ENCODE assay signal across 8 cellular contexts in genomic region chr6:96522469-96523009, GRCh38. TPM values are rescaled to one million over a fixed set of nuclear protein-coding genes. Genes with fewer than 3 reads are reported as not detected.
DNase-seq lines count a peak whose midpoint lies in the region; ATAC-seq, FAIRE-seq and TF ChIP-seq lines count a peak whose summit lies in the region.

No MANE protein-coding gene starts in this region.

- no peaks in the 10 kb centered on the region for H3K9me3 Mint-ChIP-seq in natural killer cell treated with Interleukin-12 subunit alpha and Interleukin-12 subunit beta and Interleukin-15 and Interleukin-18, amount 100 ng/mL, for 72 hours

- CTCF ChIA-PET in RWPE1 (lab: Yijun Ruan, JAX), result interaction anchor here (0.5 kb wide), 1 partner anchor 919 kb away, joined by 3 read pairs; no protein-coding TSS in a partner anchor
- CTCF ChIA-PET in endothelial cell of umbilical vein (lab: Charles Lee), result interaction anchor here (0.7 to 1.3 kb wide), 2 partner anchors 12 to 376 kb away, joined by 3 read pairs; partner anchors contain the start of gene NDUFAF4

- in situ Hi-C loops in ACHN (cut with HindIII; ENCODE audit: low pct_ligation_motif_present, low pct_unique_long_range_greater_than_20kb, low sequenced_read_pairs), result no loop called here

- peak overlapping the region; percentile 94 for H3K4me3 Mint-ChIP-seq in natural killer cell treated with Interleukin-12 subunit alpha and Interleukin-12 subunit beta and Interleukin-15 and Interleukin-18, amount 100 ng/mL, for 72 hours

- H3K4me1 ChIP-seq in endothelial cell of umbilical vein (ENCODE audit: control insufficient read depth, extremely low read depth, insufficient read depth, low read length), result peaks cover 16% of the 10 kb centered on the region

- ATAC-seq in HG02973 (IDR thresholded peaks at IDR 0.05; ENCODE audit: unreplicated experiment) (peak; percentile 20), HG03521 (IDR thresholded peaks at IDR 0.05; ENCODE audit: unreplicated experiment) (no peak)
- peak in 1 of 2 donors; percentile 42 for ATAC-seq in natural killer cell treated with Interleukin-12 subunit alpha and Interleukin-12 subunit beta and Interleukin-15 and Interleukin-18, amount 100 ng/mL, for 72 hours

- TF ChIP-seq POLR2A in endothelial cell of umbilical vein (IDR thresholded peaks at IDR 0.05; ENCODE audit: low read depth, low read length), result no peak

- peak overlapping the region; percentile 63 to 99 (median 98) for H3K4me3 ChIP-seq in endothelial cell of umbilical vein (replicated peaks in 1 of 3; ENCODE audit: insufficient read depth in 1 of 3, low read depth in 1 of 3, low read length in 3 of 3)

- no peaks in the 10 kb centered on the region for H4K20me1 ChIP-seq in endothelial cell of umbilical vein (replicated peaks; ENCODE audit: control insufficient read depth, extremely low read depth, insufficient read depth, low read length)

- no TSS peak for BruUV-seq in endothelial cell of umbilical vein (replicated peaks; lab: Mats Ljungman, UMichigan)

- H2AFZ ChIP-seq in endothelial cell of umbilical vein (ENCODE audit: low read depth, low read length), result peak overlapping the region; percentile 88

- no peaks in the 10 kb centered on the region for H3K27me3 ChIP-seq in endothelial cell of umbilical vein (ENCODE audit: control insufficient read depth in 2 of 2, insufficient read depth in 2 of 2, low read length in 2 of 2)

- H3K9me3 ChIP-seq in endothelial cell of umbilical vein (replicated peaks; ENCODE audit: control insufficient read depth, insufficient read depth, low read length), result no peaks in the 10 kb centered on the region

- H3K79me2 ChIP-seq in endothelial cell of umbilical vein (ENCODE audit: control insufficient read depth, insufficient read depth, low read length), result peaks cover 3% of the 10 kb centered on the region

- POLR2A ChIA-PET in RWPE1 (lab: Yijun Ruan, JAX; ENCODE audit: low non-redundant PET), result interaction anchor here (0.7 kb wide), 1 partner anchor 102 kb away, joined by 3 read pairs; no protein-coding TSS in a partner anchor
- POLR2A ChIA-PET in endothelial cell of umbilical vein (lab: Charles Lee), result no interaction called here

- DNase-seq in ACHN (peak; percentile 23), GM18507 (ENCODE audit: extremely low spot score, insufficient read length, low read depth) (no peak), RWPE1 (ENCODE audit: low spot score) (no peak), endothelial cell of umbilical vein (ENCODE audit: low read depth, low spot score) (peak; percentile 40), NCI-H524 treated with DMSO at 0.1 percent for 48 hours (lab: John Stamatoyannopoulos, UW) (no peak)
- DNase-seq in natural killer cell treated with Interleukin-12 subunit alpha and Interleukin-12 subunit beta and Interleukin-15 and Interleukin-18, amount 100 ng/mL, for 72 hours (ENCODE audit: low spot score), result no peak

- H3K4me2 ChIP-seq in endothelial cell of umbilical vein (ENCODE audit: insufficient read depth, low read length), result peak overlapping the region; percentile 83

- peak overlapping the region; percentile 96 for H3K9ac ChIP-seq in endothelial cell of umbilical vein (replicated peaks; ENCODE audit: extremely low read depth, insufficient read depth, low read length)

- no peaks in the 10 kb centered on the region for H3K9me1 ChIP-seq in endothelial cell of umbilical vein (replicated peaks; ENCODE audit: control insufficient read depth, extremely low read depth, insufficient read depth, low read length)

- peak overlapping the region; percentile 86 for H3K27ac ChIP-seq in RWPE1
- H3K27ac ChIP-seq in endothelial cell of umbilical vein (ENCODE audit: insufficient read depth, low read depth, low read length), result peak overlapping the region; percentile 92

- H3K27me3 Mint-ChIP-seq in natural killer cell treated with Interleukin-12 subunit alpha and Interleukin-12 subunit beta and Interleukin-15 and Interleukin-18, amount 100 ng/mL, for 72 hours, result no peaks in the 10 kb centered on the region

- intact Hi-C loops in endothelial cell of umbilical vein (cut with micrococcal nuclease), result loop anchor here (2.0 to 10.0 kb wide), 4 partner anchors 315 to 1090 kb away; partner anchors contain the start of genes GPR63 and MANEA

- peaks cover 6% of the 10 kb centered on the region for H3K36me3 Mint-ChIP-seq in natural killer cell treated with Interleukin-12 subunit alpha and Interleukin-12 subunit beta and Interleukin-15 and Interleukin-18, amount 100 ng/mL, for 72 hours

- FAIRE-seq in GM18507 (lab: Jason Lieb, UNC) (peak; percentile 24), endothelial cell of umbilical vein (lab: Jason Lieb, UNC) (no peak)

- H3K27ac Mint-ChIP-seq in natural killer cell treated with Interleukin-12 subunit alpha and Interleukin-12 subunit beta and Interleukin-15 and Interleukin-18, amount 100 ng/mL, for 72 hours, result peak overlapping the region; percentile 99

- dilution Hi-C loops in endothelial cell of umbilical vein (cut with MboI; ENCODE audit: extremely low pct_ligation_motif_present, low sequenced_read_pairs), result no loop called here

- peaks cover 0 to 3% of the 10 kb centered on the region in 2 experiments for H3K36me3 ChIP-seq in endothelial cell of umbilical vein (ENCODE audit: control insufficient read depth in 2 of 2, extremely low read depth in 1 of 2, insufficient read depth in 2 of 2, low read length in 2 of 2)

- TF ChIP-seq CTCF in RWPE1 (conservative IDR thresholded peaks at IDR 0.05; ENCODE audit: low read depth) (no peak), endothelial cell of umbilical vein (IDR thresholded peaks at IDR 0.05; ENCODE audit: extremely low read depth in 1 of 2, insufficient read depth in 1 of 2, low read depth in 1 of 2, low read length in 2 of 2) (no peak)

- H3K4me1 Mint-ChIP-seq in natural killer cell treated with Interleukin-12 subunit alpha and Interleukin-12 subunit beta and Interleukin-15 and Interleukin-18, amount 100 ng/mL, for 72 hours (ENCODE audit: low read depth in 2 of 2), result peaks cover 9 to 23% of the 10 kb centered on the region in 2 donors

TF ChIP-seq in endothelial cell of umbilical vein, 7 proteins besides CTCF, POLR2A, EP300 and RAD21:
- TF ChIP-seq FOS (IDR thresholded peaks at IDR 0.05; ENCODE audit: borderline replicate concordance, insufficient read depth, low read length), result no peak

RNA-seq across cellular contexts. Expression of gene UFL1, which starts 0.9 kb away (rescaled TPM):
- 18.3 and 19.6 TPM in 2 replicates for total RNA-seq in endothelial cell of umbilical vein
- polyA plus RNA-seq in endothelial cell of umbilical vein, result 2.1 and 3.4 TPM in 2 replicates
- polyA plus RNA-seq in endothelial cell of umbilical vein (2011; cell fraction: cytosol; rRNA removed), result 3.8 and 4.4 TPM in 2 replicates
- polyA plus RNA-seq in endothelial cell of umbilical vein (2011; cell fraction: nucleus; rRNA removed), result 14.9 and 19.4 TPM in 2 replicates
- 12.5 and 16.3 TPM in 2 replicates for polyA plus RNA-seq in endothelial cell of umbilical vein (2012)
- polyA minus RNA-seq in endothelial cell of umbilical vein, result 5.7 and 6.2 TPM in 2 replicates
- polyA minus RNA-seq in endothelial cell of umbilical vein (2011; cell fraction: cytosol; rRNA and poly(A)+ RNA removed), result 3.1 TPM
- polyA minus RNA-seq in endothelial cell of umbilical vein (2011; cell fraction: nucleus; rRNA and poly(A)+ RNA removed), result 9.4 and 10.1 TPM in 2 replicates
- total RNA-seq in natural killer cell treated with Interleukin-12 subunit alpha and Interleukin-12 subunit beta and Interleukin-15 and Interleukin-18, amount 100 ng/mL, for 72 hours, result 10 to 100 TPM; 16.0 to 19.1 TPM

RNA-seq across cellular contexts. Expression of gene FHL5, which starts 40.4 kb away (rescaled TPM):
- not detected in 2 replicates for total RNA-seq in endothelial cell of umbilical vein
- polyA plus RNA-seq in endothelial cell of umbilical vein, result not detected in 2 replicates
- polyA plus RNA-seq in endothelial cell of umbilical vein (2011; cell fraction: cytosol; rRNA removed), result not detected in 2 replicates
- not detected in 2 replicates for polyA plus RNA-seq in endothelial cell of umbilical vein (2011; cell fraction: nucleus; rRNA removed)
- not detected in 2 replicates for polyA plus RNA-seq in endothelial cell of umbilical vein (2012)
- not detected in 2 replicates for polyA minus RNA-seq in endothelial cell of umbilical vein
- polyA minus RNA-seq in endothelial cell of umbilical vein (2011; cell fraction: cytosol; rRNA and poly(A)+ RNA removed), result not detected
- polyA minus RNA-seq in endothelial cell of umbilical vein (2011; cell fraction: nucleus; rRNA and poly(A)+ RNA removed), result not detected in 2 replicates
- total RNA-seq in natural killer cell treated with Interleukin-12 subunit alpha and Interleukin-12 subunit beta and Interleukin-15 and Interleukin-18, amount 100 ng/mL, for 72 hours, result not detected

Comparison
In these comparisons a context has a peak if more than half of its experiments do, and no peak if none do; other contexts are left out.
1. DNase-seq: peak in ACHN (single experiment) and endothelial cell of umbilical vein (single experiment); none in GM18507 (single experiment), RWPE1 (single experiment), natural killer cell treated with Interleukin-12 subunit alpha and Interleukin-12 subunit beta and Interleukin-15 and Interleukin-18, amount 100 ng/mL, for 72 hours (single experiment) and NCI-H524 treated with DMSO at 0.1 percent for 48 hours (single experiment).